In the genomic region with DNA sequence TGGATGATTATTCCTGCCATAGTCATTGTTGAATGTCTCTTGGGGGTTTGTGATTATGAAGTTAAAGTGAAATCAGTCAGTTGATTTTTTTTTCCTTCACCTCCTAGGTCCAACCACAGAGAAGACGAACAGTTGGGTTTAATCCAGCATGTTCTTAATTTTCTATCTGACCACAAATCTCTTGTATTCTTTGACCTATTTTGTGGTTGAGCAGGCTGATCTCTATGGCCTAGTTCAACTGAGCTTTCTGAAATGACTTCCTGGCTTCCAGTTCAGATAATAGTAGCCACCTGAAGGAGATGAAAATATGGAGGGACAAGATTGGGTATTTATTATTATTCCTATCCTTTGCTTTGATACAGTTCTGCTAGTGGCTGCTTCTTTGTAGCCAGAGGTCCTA, we compare ENCODE assay signal across 24 cellular contexts.
"Had no signal": no experiment of that assay in that cellular context is flagged by ENCODE, and none has a peak within 500 bp of the region (broad histone marks: within the 10 kb centered on the region; RNA-seq: fewer than 3 reads in every experiment).

No MANE protein-coding gene starts in this region.

- H3K4me3 Mint-ChIP-seq: IgD-negative memory B cell, T-cell had no signal

- H3K36me3 ChIP-seq: MG63 had no signal

- H3K27ac ChIP-seq: HL-60, RWPE1 had no signal

- H3K27ac Mint-ChIP-seq: IgD-negative memory B cell, T-cell had no signal

- DNase-seq: Karpas-422, KBM-7, MG63, NCI-H1092, NCI-H1105 treated with DMSO at 0.1 percent for 48 hours, NCI-H1417 treated with DMSO at 0.1 percent for 48 hours, NCI-H146, NCI-H1694 treated with DMSO at 0.1 percent for 48 hours, NCI-H1930, NCI-H2081, NCI-H2107, NCI-H2227 treated with DMSO at 0.1 percent for 48 hours, NCI-H524, NCI-H526 treated with DMSO at 0.1 percent for 48 hours, NCI-H748 treated with DMSO at 0.1 percent for 48 hours, PC-3, SHP77, SK-N-SH, SW 1271, T-cell had no signal

- H3K9ac ChIP-seq: SK-N-SH had no signal

- H3K4me2 ChIP-seq: SK-N-SH had no signal

- ATAC-seq: Panc1, PC-3, T-cell had no signal

- H3K36me3 Mint-ChIP-seq: IgD-negative memory B cell, T-cell had no signal

- H3K9me3 ChIP-seq: MG63, SK-N-SH had no signal

- H3K4me3 ChIP-seq: MG63 had no signal

- H3K4me1 Mint-ChIP-seq: IgD-negative memory B cell had no signal
